7 cellular contexts compared by ENCODE assay signal in the genomic region with DNA sequence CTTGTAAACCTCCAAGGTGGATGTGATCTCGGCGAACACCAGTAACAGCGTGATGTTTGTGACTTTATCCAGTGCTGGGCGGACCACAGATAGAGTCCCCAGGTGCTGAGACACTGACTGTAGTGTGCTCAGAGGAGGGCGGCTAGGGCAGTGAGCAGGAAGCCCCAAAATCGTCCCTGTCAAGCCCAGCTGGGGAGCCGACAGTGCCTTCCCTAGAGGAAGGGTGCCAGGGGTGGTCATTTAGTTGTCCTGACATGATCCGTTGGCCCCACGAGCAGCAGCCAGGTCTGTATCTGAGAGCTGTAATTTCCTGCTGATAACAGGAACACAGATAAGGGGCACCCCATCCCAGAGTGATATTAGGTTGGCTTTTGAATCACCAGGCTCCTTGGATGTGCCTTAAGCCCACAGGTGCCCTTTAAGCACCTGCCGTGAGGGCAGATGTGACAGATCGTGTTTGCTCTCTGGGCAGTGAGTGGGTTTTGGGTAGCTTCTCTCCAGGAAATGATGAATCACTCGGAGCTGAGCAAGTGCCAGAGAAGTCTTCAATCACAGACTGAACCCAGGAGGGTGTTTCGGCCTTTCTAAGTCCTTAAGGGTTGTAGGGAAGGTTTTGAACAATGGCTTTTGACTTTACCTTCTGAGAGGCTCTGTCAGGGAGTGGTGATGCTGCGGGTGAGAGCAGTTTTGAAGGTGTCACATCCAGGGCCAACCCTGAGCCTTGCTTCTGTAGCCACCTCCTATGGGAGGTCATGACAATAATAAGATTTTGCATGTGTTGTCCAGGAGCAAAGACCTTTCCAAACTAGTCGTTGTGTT. TPM values are rescaled to one million over a fixed set of nuclear protein-coding genes. Genes with fewer than 3 reads are reported as not detected.
DNase-seq lines count a peak whose midpoint lies in the region; ATAC-seq and TF ChIP-seq lines count a peak whose summit lies in the region.

No MANE protein-coding gene starts in this region.

- peaks cover 41 to 77% (median 70%) of the 10 kb centered on the region in 4 donors for H3K4me1 ChIP-seq in esophagus muscularis mucosa
- peaks cover 25% of the 10 kb centered on the region for H3K4me1 ChIP-seq in skeletal muscle satellite cell (ENCODE audit: control insufficient read depth, insufficient read depth, low read length)

- peak overlapping the region; percentile 11 for H3K4me2 ChIP-seq in skeletal muscle satellite cell (ENCODE audit: low read length)

- H3K4me3 Mint-ChIP-seq in activated CD8-positive, alpha-beta memory T cell treated with anti-CD3 and anti-CD28 coated beads, Interleukin-2, amount 10 ng/mL, durations not matched to agents 7 days and 5 days, result peak overlapping the region; percentile 72

- H3K27ac Mint-ChIP-seq in activated CD8-positive, alpha-beta memory T cell treated with anti-CD3 and anti-CD28 coated beads, Interleukin-2, amount 10 ng/mL, durations not matched to agents 7 days and 5 days, result peak overlapping the region; percentile 97

- intact Hi-C loops in esophagus muscularis mucosa (cut with DNase I), result no loop called here

- H3K4me1 Mint-ChIP-seq in activated CD8-positive, alpha-beta memory T cell treated with anti-CD3 and anti-CD28 coated beads, Interleukin-2, amount 10 ng/mL, durations not matched to agents 7 days and 5 days, result peaks cover 92% of the 10 kb centered on the region

- H3K9me3 Mint-ChIP-seq in activated CD8-positive, alpha-beta memory T cell treated with anti-CD3 and anti-CD28 coated beads, Interleukin-2, amount 10 ng/mL, durations not matched to agents 7 days and 5 days (ENCODE audit: low read depth), result no peaks in the 10 kb centered on the region

- no peaks in the 10 kb centered on the region for H3K9me3 ChIP-seq in esophagus muscularis mucosa
- no peaks in the 10 kb centered on the region for H3K9me3 ChIP-seq in skeletal muscle satellite cell (replicated peaks; ENCODE audit: low read length)

- 34% methylated on average over 13 of the region's 15 CpGs for WGBS in esophagus muscularis mucosa

- peaks cover 15% of the 10 kb centered on the region for H3K36me3 Mint-ChIP-seq in activated CD8-positive, alpha-beta memory T cell treated with anti-CD3 and anti-CD28 coated beads, Interleukin-2, amount 10 ng/mL, durations not matched to agents 7 days and 5 days

- no peak for TF ChIP-seq CTCF in esophagus muscularis mucosa (IDR thresholded peaks at IDR 0.05)

- H3K27me3 ChIP-seq in esophagus muscularis mucosa, result no peaks in the 10 kb centered on the region
- no peaks in the 10 kb centered on the region for H3K27me3 ChIP-seq in skeletal muscle satellite cell (ENCODE audit: control insufficient read depth, insufficient read depth, low read length)

- peak overlapping the region; percentile 52 to 81 (median 78) for H3K27ac ChIP-seq in esophagus muscularis mucosa (replicated peaks in 1 of 4)

- TF ChIP-seq EP300 in esophagus muscularis mucosa (IDR thresholded peaks at IDR 0.05), result no peak

- no peak overlapping the region for H3K9ac ChIP-seq in skeletal muscle satellite cell (ENCODE audit: low read depth, low read length)

- peak; percentile 26 for ATAC-seq in GM18868 (IDR thresholded peaks at IDR 0.05; ENCODE audit: unreplicated experiment)
- ATAC-seq in HG02973 (IDR thresholded peaks at IDR 0.05; ENCODE audit: unreplicated experiment), result peak; percentile 16
- ATAC-seq in activated CD8-positive, alpha-beta memory T cell treated with anti-CD3 and anti-CD28 coated beads, Interleukin-2, amount 10 ng/mL, durations not matched to agents 7 days and 5 days, result peak; percentile 68

- H3K27me3 Mint-ChIP-seq in activated CD8-positive, alpha-beta memory T cell treated with anti-CD3 and anti-CD28 coated beads, Interleukin-2, amount 10 ng/mL, durations not matched to agents 7 days and 5 days, result no peaks in the 10 kb centered on the region

- CTCF ChIA-PET in activated CD8-positive, alpha-beta memory T cell treated with anti-CD3 and anti-CD28 coated beads, Interleukin-2, amount 10 ng/mL, durations not matched to agents 7 days and 5 days (lab: Charles Lee), result interaction anchor here (0.8 to 24.4 kb wide), 9 partner anchors 10 to 1103 kb away, joined by 3 to 401 read pairs (median 4); no protein-coding TSS in a partner anchor

- TF ChIP-seq POLR2A in esophagus muscularis mucosa (IDR thresholded peaks at IDR 0.05; ENCODE audit: low read depth), result no peak

- H3K36me3 ChIP-seq in esophagus muscularis mucosa, result no peaks in the 10 kb centered on the region
- H3K36me3 ChIP-seq in skeletal muscle satellite cell (ENCODE audit: insufficient read depth, low read length), result no peaks in the 10 kb centered on the region

- DNase-seq in NCI-H69 (lab: John Stamatoyannopoulos, UW) (peak; percentile 85), esophagus muscularis mucosa (ENCODE audit: extremely low spot score) (no peak), 8988T (no peak)
- peak; percentile 83 for DNase-seq in activated CD8-positive, alpha-beta memory T cell treated with anti-CD3 and anti-CD28 coated beads, Interleukin-2, amount 10 ng/mL, durations not matched to agents 7 days and 5 days

- H3K4me3 ChIP-seq in esophagus muscularis mucosa (peak overlapping the region; percentile 3 to 42 (median 16)), skeletal muscle satellite cell (ENCODE audit: low read length) (no peak overlapping the region)

RNA-seq across cellular contexts. Expression of a gene that starts 7.7 kb away (rescaled TPM):
- total RNA-seq in activated CD8-positive, alpha-beta memory T cell treated with anti-CD3 and anti-CD28 coated beads, Interleukin-2, amount 10 ng/mL, durations not matched to agents 7 days and 5 days, result 10 to 100 TPM; 57.1 to 76.4 TPM
- 10 to 100 TPM; 55.2 to 77.0 (median 72.8) TPM for total RNA-seq in esophagus muscularis mucosa
- 37.1 and 62.6 TPM in 2 replicates for total RNA-seq in skeletal muscle satellite cell (2012; rRNA removed)

Comparison
In these comparisons a context has a peak if more than half of its experiments do, and no peak if none do; other contexts are left out.
1. ATAC-seq: peak in every context shown above with its lines; median percentile 68 in activated CD8-positive, alpha-beta memory T cell treated with anti-CD3 and anti-CD28 coated beads, Interleukin-2, amount 10 ng/mL, durations not matched to agents 7 days and 5 days; 26 in GM18868; 16 in HG02973.
2. DNase-seq: peak in NCI-H69 (single experiment) and activated CD8-positive, alpha-beta memory T cell treated with anti-CD3 and anti-CD28 coated beads, Interleukin-2, amount 10 ng/mL, durations not matched to agents 7 days and 5 days (single experiment); none in esophagus muscularis mucosa (single experiment) and 8988T (single experiment).